8 cellular contexts compared by ENCODE assay signal in the genomic region with DNA sequence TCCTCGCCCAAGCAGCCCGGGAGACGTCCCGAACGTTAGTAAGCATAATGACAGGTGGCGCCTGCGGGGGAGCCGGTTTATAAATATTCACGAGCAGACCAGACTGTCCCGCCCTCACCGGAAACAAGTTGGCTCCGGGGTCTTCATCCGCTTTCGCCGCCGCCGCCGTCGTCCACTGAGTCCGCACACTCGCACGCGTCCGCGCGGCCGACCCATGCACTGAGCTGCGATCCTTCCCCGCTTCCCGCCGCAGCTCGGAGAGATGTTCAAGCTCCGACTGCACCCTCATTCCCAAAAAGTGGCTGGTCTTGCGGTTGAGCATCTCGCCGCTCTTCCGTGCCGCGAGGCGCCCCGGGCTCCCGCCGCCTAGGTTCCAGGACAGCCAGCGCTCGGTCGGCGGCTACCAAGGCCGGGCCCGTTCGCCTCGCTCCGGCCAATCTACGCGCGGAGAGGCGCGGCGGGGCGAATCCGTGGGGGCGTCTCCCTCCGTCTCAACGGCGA. TPM values are rescaled to one million over a fixed set of nuclear protein-coding genes. Genes with fewer than 3 reads are reported as not detected.
A peak's percentile ranks its signal among the peaks of the same experiment; 100 is the strongest.
DNase-seq lines count a peak whose midpoint lies in the region; ATAC-seq and TF ChIP-seq lines count a peak whose summit lies in the region.

No MANE protein-coding gene starts in this region.

- H3K4me3 ChIP-seq in BJ (ENCODE audit: low read depth, low read length) = peak overlapping the region; percentile 74
- peak overlapping the region; percentile 51 for H3K4me3 ChIP-seq in hepatocyte
- H3K4me3 ChIP-seq in skeletal muscle tissue (ENCODE audit: low read length in 3 of 3) = peak overlapping the region; percentile 86 to 97 (median 93)

- DNase-seq in BJ (ENCODE audit: low read depth) = no peak
- DNase-seq in GM19240 (ENCODE audit: insufficient read length, low spot score) = peak; percentile 36
- DNase-seq in RWPE1 (ENCODE audit: low spot score) = peak; percentile 30
- no peak for DNase-seq in activated naive CD4-positive, alpha-beta T cell treated with anti-CD3 and anti-CD28 coated beads, Interleukin-2, amount 50 U/mL, for 72 hours (ENCODE audit: low spot score in 2 of 2)
- DNase-seq in hepatocyte (ENCODE audit: low spot score) = peak; percentile 58
- DNase-seq in HPDE6-E6E7 (ENCODE audit: extremely low spot score) = no peak

- peak overlapping the region; percentile 47 to 97 (median 70) for H3K9ac ChIP-seq in skeletal muscle tissue (ENCODE audit: low read depth in 1 of 3, low read length in 3 of 3)

- TF ChIP-seq CTCF in BJ (IDR thresholded peaks at IDR 0.05; ENCODE audit: insufficient read depth, low read depth, low read length) (no peak), RWPE1 (conservative IDR thresholded peaks at IDR 0.05; ENCODE audit: low read depth) (no peak), hepatocyte (IDR thresholded peaks at IDR 0.05; ENCODE audit: poor library complexity) (no peak)

- H3K4me2 ChIP-seq in hepatocyte = peak overlapping the region; percentile 88

- WGBS in hepatocyte (ENCODE audit: low lambda C conversion rate, missing lambda C conversion rate) = 1% methylated on average over 56 of the region's 64 CpGs

- H3K9me2 ChIP-seq in hepatocyte (replicated peaks; ENCODE audit: insufficient read depth) = no peaks in the 10 kb centered on the region

- no peaks in the 10 kb centered on the region for H4K20me1 ChIP-seq in hepatocyte (ENCODE audit: insufficient read depth, poor library complexity, severe bottlenecking)

- no peaks in the 10 kb centered on the region for H3K9me3 ChIP-seq in hepatocyte (ENCODE audit: low read depth)
- no peaks in the 10 kb centered on the region for H3K9me3 ChIP-seq in skeletal muscle tissue (ENCODE audit: control insufficient read depth in 3 of 3, low read length in 3 of 3)

- H3K36me3 ChIP-seq in BJ (ENCODE audit: control insufficient read depth, insufficient read depth, low read length) (peaks cover 33% of the 10 kb centered on the region), hepatocyte (replicated peaks; ENCODE audit: insufficient read depth, low read depth) (no peaks in the 10 kb centered on the region), skeletal muscle tissue (ENCODE audit: control insufficient read depth in 3 of 3, insufficient read depth in 3 of 3, low read length in 3 of 3) (peaks cover 38 to 48% (median 40%) of the 10 kb centered on the region in 3 donors)

- no peaks in the 10 kb centered on the region for H3K9me3 Mint-ChIP-seq in activated naive CD4-positive, alpha-beta T cell treated with anti-CD3 and anti-CD28 coated beads, Interleukin-2, amount 50 U/mL, for 72 hours

- CTCF ChIA-PET in BJ (lab: Yijun Ruan, JAX) = no interaction called here
- CTCF ChIA-PET in RWPE1 (lab: Yijun Ruan, JAX) = no interaction called here

- POLR2A ChIA-PET in BJ (lab: Charles Lee) (no interaction called here), RWPE1 (lab: Yijun Ruan, JAX; ENCODE audit: low non-redundant PET) (interaction anchor here (0.8 kb wide), 1 partner anchor 13 kb away, joined by 3 read pairs; a partner anchor contains a TSS)

- no peaks in the 10 kb centered on the region for H3K27me3 ChIP-seq in BJ (ENCODE audit: control insufficient read depth, insufficient read depth, low read length)
- H3K27me3 ChIP-seq in hepatocyte = no peaks in the 10 kb centered on the region
- H3K27me3 ChIP-seq in skeletal muscle tissue (ENCODE audit: control insufficient read depth in 3 of 3, insufficient read depth in 3 of 3, low read length in 3 of 3) = no peaks in the 10 kb centered on the region

- H3K27ac ChIP-seq in RWPE1 = peak overlapping the region; percentile 83
- H3K27ac ChIP-seq in hepatocyte = peak overlapping the region; percentile 32
- H3K27ac ChIP-seq in skeletal muscle tissue (ENCODE audit: low read depth, low read length) = peak overlapping the region; percentile 94

- ATAC-seq in HG03439 (IDR thresholded peaks at IDR 0.05; ENCODE audit: unreplicated experiment) = peak; percentile 36
- peak; percentile 23 to 49 for ATAC-seq in activated naive CD4-positive, alpha-beta T cell treated with anti-CD3 and anti-CD28 coated beads, Interleukin-2, amount 50 U/mL, for 72 hours

- peak overlapping the region; percentile 70 for H2AFZ ChIP-seq in hepatocyte

- H3K36me3 Mint-ChIP-seq in activated naive CD4-positive, alpha-beta T cell treated with anti-CD3 and anti-CD28 coated beads, Interleukin-2, amount 50 U/mL, for 72 hours = peaks cover 4 to 27% of the 10 kb centered on the region in 2 donors

- H3K79me2 ChIP-seq in hepatocyte = peaks cover 28% of the 10 kb centered on the region

- H3K4me1 ChIP-seq in hepatocyte (ENCODE audit: insufficient read depth) (peaks cover 17% of the 10 kb centered on the region), skeletal muscle tissue (ENCODE audit: control insufficient read depth in 3 of 3, insufficient read depth in 3 of 3, low read length in 3 of 3) (peaks cover 29 to 40% (median 35%) of the 10 kb centered on the region in 3 donors)

- H3K27ac Mint-ChIP-seq in activated naive CD4-positive, alpha-beta T cell treated with anti-CD3 and anti-CD28 coated beads, Interleukin-2, amount 50 U/mL, for 72 hours = peak overlapping the region; percentile 95 to 96

RNA-seq across cellular contexts. Expression of a gene that starts 0.4 kb away (rescaled TPM):
- polyA plus RNA-seq in BJ (2011; rRNA removed) (4.7 and 5.0 TPM in 2 replicates), hepatocyte (4.2 and 6.1 TPM in 2 replicates)
- 2.9 and 3.9 TPM in 2 replicates for polyA minus RNA-seq in BJ (2011; rRNA and poly(A)+ RNA removed)
- 1 to 10 TPM; 2.6 to 3.6 TPM for total RNA-seq in activated naive CD4-positive, alpha-beta T cell treated with anti-CD3 and anti-CD28 coated beads, Interleukin-2, amount 50 U/mL, for 72 hours
- total RNA-seq in hepatocyte (1.3 and 5.0 TPM in 2 replicates), skeletal muscle tissue (1.6 TPM)

RNA-seq across cellular contexts. Expression of a gene that starts 0.6 kb away (rescaled TPM):
- polyA plus RNA-seq in BJ (2011; rRNA removed) = 64.7 and 82.4 TPM in 2 replicates
- polyA minus RNA-seq in BJ (2011; rRNA and poly(A)+ RNA removed) = 54.9 and 73.4 TPM in 2 replicates
- total RNA-seq in activated naive CD4-positive, alpha-beta T cell treated with anti-CD3 and anti-CD28 coated beads, Interleukin-2, amount 50 U/mL, for 72 hours = 10 to 100 TPM; 68.9 to 74.4 TPM
- 63.5 and 75.3 TPM in 2 replicates for total RNA-seq in hepatocyte
- 70.4 and 75.6 TPM in 2 replicates for polyA plus RNA-seq in hepatocyte
- 50.6 TPM for total RNA-seq in skeletal muscle tissue

RNA-seq across cellular contexts. Expression of a gene that starts 13.3 kb away (rescaled TPM):
- polyA plus RNA-seq in BJ (2011; rRNA removed) (24.9 and 32.4 TPM in 2 replicates), hepatocyte (39.5 and 45.6 TPM in 2 replicates)
- 12.2 and 20.6 TPM in 2 replicates for polyA minus RNA-seq in BJ (2011; rRNA and poly(A)+ RNA removed)
- total RNA-seq in activated naive CD4-positive, alpha-beta T cell treated with anti-CD3 and anti-CD28 coated beads, Interleukin-2, amount 50 U/mL, for 72 hours = 10 to 100 TPM; 32.9 to 61.9 TPM
- total RNA-seq in hepatocyte (27.5 and 28.0 TPM in 2 replicates), skeletal muscle tissue (3.7 TPM)

RNA-seq across cellular contexts. Expression of a gene that starts 25.5 kb away (rescaled TPM):
- 4.6 and 6.0 TPM in 2 replicates for polyA plus RNA-seq in BJ (2011; rRNA removed)
- polyA minus RNA-seq in BJ (2011; rRNA and poly(A)+ RNA removed) = 6.1 and 8.0 TPM in 2 replicates
- total RNA-seq in activated naive CD4-positive, alpha-beta T cell treated with anti-CD3 and anti-CD28 coated beads, Interleukin-2, amount 50 U/mL, for 72 hours = 1 to 10 TPM in 1 of 2 donors, under 1 TPM in 1; 0.16 to 3.6 TPM
- total RNA-seq in hepatocyte = 12.2 and 15.6 TPM in 2 replicates
- polyA plus RNA-seq in hepatocyte = 7.7 and 8.7 TPM in 2 replicates
- 5.7 TPM for total RNA-seq in skeletal muscle tissue

Comparison
In these comparisons a context has a peak if more than half of its experiments do, and no peak if none do; other contexts are left out.
1. DNase-seq: peak in GM19240 (single experiment), RWPE1 (single experiment) and hepatocyte (single experiment); none in BJ (single experiment), activated naive CD4-positive, alpha-beta T cell treated with anti-CD3 and anti-CD28 coated beads, Interleukin-2, amount 50 U/mL, for 72 hours (0 of 2) and HPDE6-E6E7 (single experiment).
2. H3K27ac ChIP-seq: peak in every context shown above with its lines; median percentile 94 in skeletal muscle tissue; 83 in RWPE1; 32 in hepatocyte.
3. Peak in every context shown above with its lines, with median percentiles within 50 percentile points of each other: H3K4me3 ChIP-seq.